3 cellular contexts compared by ENCODE assay signal in the genomic region with DNA sequence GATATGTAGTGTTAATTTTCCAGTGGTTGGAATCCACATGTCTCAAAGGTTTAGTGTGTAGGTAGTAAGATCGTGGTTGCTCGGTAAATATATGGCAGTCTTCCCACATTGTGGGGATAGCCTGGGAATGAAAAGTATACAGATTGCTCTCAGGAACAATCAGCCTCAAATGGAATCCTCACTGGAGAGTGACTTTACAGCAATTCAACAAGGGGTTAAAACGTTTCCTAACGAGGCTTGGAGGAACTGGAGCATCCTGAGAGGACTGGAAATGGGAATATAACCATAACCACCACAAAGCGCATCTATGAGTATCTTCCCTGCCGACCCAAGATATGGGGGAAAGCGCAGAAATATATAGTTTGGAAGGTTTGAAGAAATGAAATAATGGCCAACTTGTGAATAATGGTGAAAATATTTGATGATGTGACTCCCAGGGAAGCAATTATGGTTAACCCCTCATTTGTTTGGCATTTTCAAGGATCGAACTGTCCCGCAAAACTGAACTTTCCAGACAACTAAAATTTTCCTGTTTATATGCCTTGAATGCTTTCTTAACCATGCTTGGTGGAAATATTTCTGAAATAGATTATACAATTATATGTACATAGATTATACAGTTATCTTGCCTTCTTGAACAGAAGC.
TF ChIP-seq lines count a peak whose summit lies in the region.

No MANE protein-coding gene starts in this region.

TF ChIP-seq in SK-N-SH, 30 proteins besides CTCF, POLR2A, EP300 and RAD21:
- TF ChIP-seq NFIC (IDR thresholded peaks at IDR 0.05; ENCODE audit: borderline replicate concordance): peak; percentile 8; the same call in 1 of the 2 replicates
- TF ChIP-seq, protein P1, sequence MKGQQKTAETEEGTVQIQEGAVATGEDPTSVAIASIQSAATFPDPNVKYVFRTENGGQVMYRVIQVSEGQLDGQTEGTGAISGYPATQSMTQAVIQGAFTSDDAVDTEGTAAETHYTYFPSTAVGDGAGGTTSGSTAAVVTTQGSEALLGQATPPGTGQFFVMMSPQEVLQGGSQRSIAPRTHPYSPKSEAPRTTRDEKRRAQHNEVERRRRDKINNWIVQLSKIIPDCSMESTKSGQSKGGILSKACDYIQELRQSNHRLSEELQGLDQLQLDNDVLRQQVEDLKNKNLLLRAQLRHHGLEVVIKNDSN (IDR thresholded peaks at IDR 0.05; ENCODE audit: borderline replicate concordance, low read depth): no peak
TF ChIP-seq in SK-N-SH: peak in this region for 1.

TF ChIP-seq in SK-N-SH treated with all-trans-retinoic acid at 6 μM for 48 hours, 23 proteins besides CTCF, POLR2A, EP300 and RAD21:
- TF ChIP-seq GLIS3 (CRISPR knock-in tag; IDR thresholded peaks at IDR 0.05): no peak
- TF ChIP-seq CSDC2 (CRISPR knock-in tag; IDR thresholded peaks at IDR 0.05): no peak
TF ChIP-seq in SK-N-SH treated with all-trans-retinoic acid at 6 μM for 48 hours: peak in this region for 0.

TF ChIP-seq in IMR-90, 13 proteins besides CTCF, POLR2A, EP300 and RAD21:
- TF ChIP-seq RCOR1 (IDR thresholded peaks at IDR 0.05; ENCODE audit: insufficient replicate concordance, low read length) (no peak), CEBPB (IDR thresholded peaks at IDR 0.05; ENCODE audit: low read depth, low read length) (no peak), SMC3 (IDR thresholded peaks at IDR 0.05; ENCODE audit: low read depth, low read length) (no peak), CHD1 (IDR thresholded peaks at IDR 0.05; ENCODE audit: low read depth, low read length) (no peak), NFE2L2 (IDR thresholded peaks at IDR 0.05; ENCODE audit: low read depth, low read length) (no peak), BHLHE40 (IDR thresholded peaks at IDR 0.05; ENCODE audit: low read depth, low read length) (no peak), MAZ (IDR thresholded peaks at IDR 0.05; ENCODE audit: borderline replicate concordance, low read depth, low read length) (no peak)
